Comparison of ENCODE assay signal across 1 cellular context in the genomic region with DNA sequence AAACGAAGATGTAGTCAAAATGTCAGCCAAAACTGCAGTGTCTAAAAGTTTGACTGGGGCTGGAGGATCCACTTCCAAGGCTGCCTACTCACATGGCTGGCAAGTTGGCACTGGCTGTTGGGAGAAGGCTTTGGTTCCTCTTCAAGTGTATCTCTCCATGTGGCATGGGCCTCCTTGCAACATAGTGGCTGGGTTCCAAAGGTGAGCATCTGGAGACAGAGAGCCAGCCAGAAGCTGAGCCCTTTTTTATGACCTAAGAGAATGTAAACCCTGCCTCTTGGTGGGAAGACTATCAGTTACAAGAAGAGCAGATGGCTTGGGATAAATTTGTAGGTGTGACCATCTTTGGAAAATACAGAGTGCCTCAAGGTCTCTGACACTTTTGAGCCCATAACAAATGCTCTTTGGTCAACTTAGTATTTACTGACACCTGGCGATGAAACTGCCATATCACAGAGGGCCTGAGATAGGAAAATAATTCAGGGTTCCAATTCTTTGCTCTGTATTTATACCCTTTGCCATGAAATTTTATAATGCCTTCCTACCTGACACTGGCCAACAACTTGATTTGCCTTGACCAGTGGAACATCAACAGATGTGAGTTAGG.
TF ChIP-seq lines count a peak whose summit lies in the region.

No MANE protein-coding gene starts in this region.

TF ChIP-seq in K562, 482 proteins besides CTCF, POLR2A, EP300 and RAD21:
- TF ChIP-seq SMAD1 (IDR thresholded peaks at IDR 0.05; ENCODE audit: low read depth, low read length, partially characterized antibody) (no peak), TBL1XR1 (IDR thresholded peaks at IDR 0.05; ENCODE audit: low read length in 2 of 2) (no peak), PHF8 (IDR thresholded peaks at IDR 0.05; ENCODE audit: borderline replicate concordance, low read length) (no peak), EHMT2 (IDR thresholded peaks at IDR 0.05) (no peak)
- TF ChIP-seq, protein P1, sequence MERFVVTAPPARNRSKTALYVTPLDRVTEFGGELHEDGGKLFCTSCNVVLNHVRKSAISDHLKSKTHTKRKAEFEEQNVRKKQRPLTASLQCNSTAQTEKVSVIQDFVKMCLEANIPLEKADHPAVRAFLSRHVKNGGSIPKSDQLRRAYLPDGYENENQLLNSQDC (CRISPR knock-in tag; IDR thresholded peaks at IDR 0.05) = no peak
